In the genomic region with DNA sequence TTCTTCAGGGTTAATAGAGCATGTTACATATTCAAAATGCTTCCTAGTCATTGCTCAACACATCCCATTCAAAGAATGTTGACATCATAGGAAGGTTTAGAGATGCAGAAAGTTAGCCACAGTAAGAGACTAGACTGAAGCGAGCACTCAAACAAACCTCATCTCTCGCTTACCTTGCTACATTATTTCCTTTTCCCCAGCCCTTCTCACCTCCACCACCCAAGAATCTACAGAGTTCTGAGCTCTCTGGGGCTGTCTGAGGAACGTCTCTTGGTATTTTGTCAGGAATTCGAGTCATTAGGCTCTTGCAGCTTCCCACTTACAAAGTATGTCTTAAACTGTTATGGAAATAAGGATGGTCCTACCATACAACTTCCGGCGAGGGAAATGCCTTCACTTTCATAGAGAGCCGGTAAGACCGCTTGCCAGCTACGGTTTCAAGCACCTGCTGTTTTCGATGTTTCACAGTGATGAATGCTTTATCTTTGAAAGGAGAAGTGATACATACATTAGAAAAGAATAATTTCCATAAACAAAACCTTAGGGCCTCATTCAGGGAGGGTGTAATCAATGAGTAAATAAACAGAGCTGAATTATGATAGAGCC, we compare ENCODE assay signal across 8 cellular contexts.
DNase-seq lines count a peak whose midpoint lies in the region; ATAC-seq and TF ChIP-seq lines count a peak whose summit lies in the region.

No MANE protein-coding gene starts in this region.

- no peak overlapping the region for H3K27ac Mint-ChIP-seq in activated T-helper 1 cell treated with anti-CD3 and anti-CD28 coated beads, Interleukin-12 subunit alpha, Interleukin-12 subunit beta, Interleukin-2, Interleukin-4 antibody, amounts not matched to agents 30 ng/mL and 10 ng/mL and 1 ng/mL, durations not matched to agents 14 hours and 24 hours and 36 hours
- no peak overlapping the region for H3K27ac Mint-ChIP-seq in CD4-positive, alpha-beta T cell

- H3K27ac ChIP-seq in HUES64 (ENCODE audit: low read depth, low read length) = peak overlapping the region; percentile 97
- no peak overlapping the region for H3K27ac ChIP-seq in CD4-positive, alpha-beta T cell (ENCODE audit: low read depth, low read length)

- no peak for TF ChIP-seq CTCF in CD4-positive, alpha-beta T cell (IDR thresholded peaks at IDR 0.05)

- ATAC-seq in GM18867 (IDR thresholded peaks at IDR 0.05; ENCODE audit: unreplicated experiment) = peak; percentile 94
- ATAC-seq in CD4-positive, alpha-beta T cell (ENCODE audit: poor library complexity) = no peak
- ATAC-seq in stimulated activated naive CD8-positive, alpha-beta T cell treated with anti-CD3 and anti-CD28 coated beads, Interleukin-15, Interleukin-2, amounts not matched to agents 100 U/mL and 50 U/mL, for 24 hours = no peak

- no peak overlapping the region for H3K4me3 Mint-ChIP-seq in activated T-helper 1 cell treated with anti-CD3 and anti-CD28 coated beads, Interleukin-12 subunit alpha, Interleukin-12 subunit beta, Interleukin-2, Interleukin-4 antibody, amounts not matched to agents 30 ng/mL and 10 ng/mL and 1 ng/mL, durations not matched to agents 14 hours and 24 hours and 36 hours
- H3K4me3 Mint-ChIP-seq in CD4-positive, alpha-beta T cell = no peak overlapping the region

- DNase-seq in HCEC 1CT = peak; percentile 11
- peak; percentile 36 for DNase-seq in iPS-NIHi7 (ENCODE audit: extremely low spot score)
- no peak for DNase-seq in activated T-helper 1 cell treated with anti-CD3 and anti-CD28 coated beads, Interleukin-12 subunit alpha, Interleukin-12 subunit beta, Interleukin-2, Interleukin-4 antibody, amounts not matched to agents 30 ng/mL and 10 ng/mL and 1 ng/mL, durations not matched to agents 14 hours and 24 hours and 36 hours (ENCODE audit: low spot score)
- DNase-seq in activated CD8-positive, alpha-beta memory T cell treated with anti-CD3 and anti-CD28 coated beads, Interleukin-2, amount 50 U/mL, for 48 hours = no peak
- no peak for DNase-seq in CD4-positive, alpha-beta T cell
- DNase-seq in stimulated activated naive CD8-positive, alpha-beta T cell treated with anti-CD3 and anti-CD28 coated beads, Interleukin-15, Interleukin-2, amounts not matched to agents 100 U/mL and 50 U/mL, for 24 hours = no peak

- peaks cover 17% of the 10 kb centered on the region for H3K36me3 Mint-ChIP-seq in activated T-helper 1 cell treated with anti-CD3 and anti-CD28 coated beads, Interleukin-12 subunit alpha, Interleukin-12 subunit beta, Interleukin-2, Interleukin-4 antibody, amounts not matched to agents 30 ng/mL and 10 ng/mL and 1 ng/mL, durations not matched to agents 14 hours and 24 hours and 36 hours (ENCODE audit: low read depth)
- peaks cover 5% of the 10 kb centered on the region for H3K36me3 Mint-ChIP-seq in CD4-positive, alpha-beta T cell (ENCODE audit: low read depth)

- H3K4me1 ChIP-seq in HUES64 (ENCODE audit: insufficient read depth, low read length) = peaks cover 70% of the 10 kb centered on the region

- no peaks in the 10 kb centered on the region for H3K9me3 ChIP-seq in HUES64 (ENCODE audit: insufficient read depth, low read depth, low read length)
- no peaks in the 10 kb centered on the region for H3K9me3 ChIP-seq in CD4-positive, alpha-beta T cell (ENCODE audit: control insufficient read depth, low read length)

- H3K27me3 ChIP-seq in HUES64 (ENCODE audit: insufficient read depth, low read length) = no peaks in the 10 kb centered on the region
- no peaks in the 10 kb centered on the region for H3K27me3 ChIP-seq in CD4-positive, alpha-beta T cell (ENCODE audit: control insufficient read depth, insufficient read depth, low read length)

- peak overlapping the region; percentile 19 for H3K4me3 ChIP-seq in HUES64 (ENCODE audit: low read length)

- WGBS in HUES64 = 12% methylated on average over 9 of the region's 10 CpGs

- POLR2A ChIA-PET in CD4-positive, alpha-beta T cell (lab: Charles Lee) = no interaction called here

- no peaks in the 10 kb centered on the region for H3K9me3 Mint-ChIP-seq in activated T-helper 1 cell treated with anti-CD3 and anti-CD28 coated beads, Interleukin-12 subunit alpha, Interleukin-12 subunit beta, Interleukin-2, Interleukin-4 antibody, amounts not matched to agents 30 ng/mL and 10 ng/mL and 1 ng/mL, durations not matched to agents 14 hours and 24 hours and 36 hours
- no peaks in the 10 kb centered on the region for H3K9me3 Mint-ChIP-seq in CD4-positive, alpha-beta T cell

- peaks cover 70% of the 10 kb centered on the region for H3K36me3 ChIP-seq in HUES64 (ENCODE audit: insufficient read depth, low read length)

- intact Hi-C loops in activated T-helper 1 cell treated with anti-CD3 and anti-CD28 coated beads, Interleukin-12 subunit alpha, Interleukin-12 subunit beta, Interleukin-2, Interleukin-4 antibody, amounts not matched to agents 30 ng/mL and 10 ng/mL and 1 ng/mL, durations not matched to agents 14 hours and 24 hours and 36 hours (cut with micrococcal nuclease) = no loop called here
- intact Hi-C loops in CD4-positive, alpha-beta T cell (cut with DNase I, micrococcal nuclease) = no loop called here

- no peaks in the 10 kb centered on the region for H3K27me3 Mint-ChIP-seq in activated T-helper 1 cell treated with anti-CD3 and anti-CD28 coated beads, Interleukin-12 subunit alpha, Interleukin-12 subunit beta, Interleukin-2, Interleukin-4 antibody, amounts not matched to agents 30 ng/mL and 10 ng/mL and 1 ng/mL, durations not matched to agents 14 hours and 24 hours and 36 hours (ENCODE audit: insufficient read depth)
- no peaks in the 10 kb centered on the region for H3K27me3 Mint-ChIP-seq in CD4-positive, alpha-beta T cell

- peak overlapping the region; percentile 55 for H3K9ac ChIP-seq in HUES64 (ENCODE audit: low read depth, low read length)

- H3K4me1 Mint-ChIP-seq in activated T-helper 1 cell treated with anti-CD3 and anti-CD28 coated beads, Interleukin-12 subunit alpha, Interleukin-12 subunit beta, Interleukin-2, Interleukin-4 antibody, amounts not matched to agents 30 ng/mL and 10 ng/mL and 1 ng/mL, durations not matched to agents 14 hours and 24 hours and 36 hours (ENCODE audit: low read depth) = no peaks in the 10 kb centered on the region
- no peaks in the 10 kb centered on the region for H3K4me1 Mint-ChIP-seq in CD4-positive, alpha-beta T cell (ENCODE audit: low read depth)

- CTCF ChIA-PET in CD4-positive, alpha-beta T cell (lab: Charles Lee) = no interaction called here

Comparison
In these comparisons a context has a peak if more than half of its experiments do, and no peak if none do; other contexts are left out.
1. DNase-seq: peak in HCEC 1CT (single experiment) and iPS-NIHi7 (single experiment); none in activated T-helper 1 cell treated with anti-CD3 and anti-CD28 coated beads, Interleukin-12 subunit alpha, Interleukin-12 subunit beta, Interleukin-2, Interleukin-4 antibody, amounts not matched to agents 30 ng/mL and 10 ng/mL and 1 ng/mL, durations not matched to agents 14 hours and 24 hours and 36 hours (single experiment), activated CD8-positive, alpha-beta memory T cell treated with anti-CD3 and anti-CD28 coated beads, Interleukin-2, amount 50 U/mL, for 48 hours (single experiment), CD4-positive, alpha-beta T cell (0 of 10) and stimulated activated naive CD8-positive, alpha-beta T cell treated with anti-CD3 and anti-CD28 coated beads, Interleukin-15, Interleukin-2, amounts not matched to agents 100 U/mL and 50 U/mL, for 24 hours (single experiment).